ENCODE assay signal across 8 cellular contexts in the genomic region with DNA sequence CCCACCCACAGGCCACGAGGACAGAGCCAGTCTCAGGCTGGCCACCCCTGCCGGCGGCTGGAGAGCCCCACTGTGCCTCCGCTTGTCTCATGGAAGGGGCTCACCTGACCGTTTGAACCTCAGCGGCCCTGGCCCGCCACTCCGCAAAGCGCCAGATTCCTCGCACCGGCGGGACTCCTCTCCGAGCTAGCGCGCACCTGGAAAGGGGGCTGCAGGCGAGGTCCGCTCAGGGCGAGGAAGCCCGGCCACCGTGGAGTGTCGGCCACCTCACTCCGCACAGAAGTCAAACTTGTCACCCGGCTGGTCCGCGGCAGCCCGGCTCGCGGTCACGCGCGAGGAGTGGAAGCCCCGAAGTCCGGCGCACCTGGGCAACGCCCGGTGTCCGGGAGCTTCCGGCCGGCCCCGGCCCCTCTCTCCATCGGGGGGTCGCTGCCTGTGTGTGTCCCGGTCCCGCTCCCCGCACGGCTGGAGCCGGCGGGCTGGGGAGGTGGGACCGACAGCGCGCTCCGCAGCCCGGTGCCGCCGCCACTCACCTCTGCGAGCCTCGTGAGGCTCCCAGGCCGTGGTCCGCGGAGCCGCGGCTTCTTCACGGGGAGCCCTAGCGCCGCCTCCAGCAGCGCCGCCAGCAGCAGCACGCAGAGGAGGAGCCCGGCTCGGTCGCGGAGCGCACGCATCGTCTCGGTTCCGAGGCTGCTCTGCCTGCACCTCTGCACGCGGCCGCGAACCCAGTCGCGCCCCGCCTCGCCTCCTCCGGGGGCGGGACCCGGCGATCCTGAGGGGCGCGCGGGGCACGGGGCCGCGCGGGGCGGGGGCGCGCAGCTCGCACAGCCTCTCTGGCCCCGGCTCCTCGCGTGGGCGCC. TPM values are rescaled to one million over a fixed set of nuclear protein-coding genes. Genes with fewer than 3 reads are reported as not detected.
DNase-seq lines count a peak whose midpoint lies in the region; ATAC-seq and TF ChIP-seq lines count a peak whose summit lies in the region.

ISM2 (minus strand) TSS at position 697 of the 860 bp plus-strand sequence; CDS start at position 674, 23 bp downstream.

- intact Hi-C loops in left lung (cut with DNase I), result no loop called here

- H3K4me1 Mint-ChIP-seq in central memory CD8-positive, alpha-beta T cell, result no peaks in the 10 kb centered on the region

- H3K9ac ChIP-seq in BLaER1 treated with 17β-estradiol and CSF1 and Interleukin-3, amounts not matched to agents 10 nM and 100 nM, result peak within 1 kb of the TSS in 10 of 11 experiments; percentile 9 to 59 (median 48); a peak in 16 of 22 replicates

- peaks cover 0 to 6% (median 4%) of the 10 kb centered on the region in 11 experiments; a peak in 19 of 22 replicates for H3K9me3 ChIP-seq in BLaER1 treated with 17β-estradiol and CSF1 and Interleukin-3, amounts not matched to agents 10 nM and 100 nM (replicated peaks in 1 of 11)
- H3K9me3 ChIP-seq in left lung, result peaks cover 0 to 3% of the 10 kb centered on the region in 2 donors

- H3K4me3 ChIP-seq in BLaER1 treated with 17β-estradiol and CSF1 and Interleukin-3, amounts not matched to agents 10 nM and 100 nM, result peak within 1 kb of the TSS; percentile 53 to 73 (median 64)
- H3K4me3 ChIP-seq in left lung, result peak within 1 kb of the TSS; percentile 25 to 42

- no peak within 1 kb of the TSS for H3K27ac Mint-ChIP-seq in central memory CD8-positive, alpha-beta T cell (ENCODE audit: low read depth)

- peaks cover 42% of the 10 kb centered on the region for H3K27me3 Mint-ChIP-seq in central memory CD8-positive, alpha-beta T cell

- peaks cover 14 to 35% (median 30%) of the 10 kb centered on the region in 10 experiments for H3K4me1 ChIP-seq in BLaER1 treated with 17β-estradiol and CSF1 and Interleukin-3, amounts not matched to agents 10 nM and 100 nM
- H3K4me1 ChIP-seq in left lung, result peaks cover 8 to 17% of the 10 kb centered on the region in 2 donors

- H3K4me2 ChIP-seq in BLaER1 treated with 17β-estradiol and CSF1 and Interleukin-3, amounts not matched to agents 10 nM and 100 nM, result peak within 1 kb of the TSS; percentile 73 to 99 (median 97)

- no peak for TF ChIP-seq CTCF in left lung (IDR thresholded peaks at IDR 0.05)

- H3K27ac ChIP-seq in BLaER1 treated with 17β-estradiol and CSF1 and Interleukin-3, amounts not matched to agents 10 nM and 100 nM, result no peak within 1 kb of the TSS
- H3K27ac ChIP-seq in left lung, result no peak within 1 kb of the TSS

- peak; percentile 52 for DNase-seq in HPDE6-E6E7 (ENCODE audit: extremely low spot score)
- DNase-seq in T1000 (lab: John Stamatoyannopoulos, UW), result peak; percentile 25
- DNase-seq in central memory CD8-positive, alpha-beta T cell (ENCODE audit: low spot score in 2 of 2), result no peak
- DNase-seq in left lung, result peak in 1 of 2 donors; percentile 81
- peak; percentile 35 for DNase-seq in stimulated activated CD4-positive, alpha-beta T cell treated with anti-CD3 and anti-CD28 coated beads, Interleukin-4, amount 100 ng/mL, for 24 hours

- peak within 1 kb of the TSS; percentile 64 for H3K4me3 Mint-ChIP-seq in central memory CD8-positive, alpha-beta T cell

- H3K27me3 ChIP-seq in BLaER1 treated with 17β-estradiol and CSF1 and Interleukin-3, amounts not matched to agents 10 nM and 100 nM, result peaks cover 35 to 54% (median 46%) of the 10 kb centered on the region in 11 experiments
- H3K27me3 ChIP-seq in left lung, result peaks cover 18 to 51% of the 10 kb centered on the region in 2 donors

- H3K36me3 ChIP-seq in BLaER1 treated with 17β-estradiol and CSF1 and Interleukin-3, amounts not matched to agents 10 nM and 100 nM, result peaks cover 0 to 4% (median 0%) of the 10 kb centered on the region in 11 experiments; a peak in 2 of 22 replicates
- no peaks in the 10 kb centered on the region for H3K36me3 ChIP-seq in left lung

- peaks cover 0 to 24% (median 13%) of the 10 kb centered on the region in 11 experiments; a peak in 10 of 22 replicates for H4K20me1 ChIP-seq in BLaER1 treated with 17β-estradiol and CSF1 and Interleukin-3, amounts not matched to agents 10 nM and 100 nM

- H3K36me3 Mint-ChIP-seq in central memory CD8-positive, alpha-beta T cell (ENCODE audit: insufficient read depth), result no peaks in the 10 kb centered on the region

- peaks cover 5% of the 10 kb centered on the region for H3K9me3 Mint-ChIP-seq in central memory CD8-positive, alpha-beta T cell

- ATAC-seq in GM19351 (IDR thresholded peaks at IDR 0.05; ENCODE audit: unreplicated experiment) (peak; percentile 73), left lung (peak; percentile 89), GM18858 (IDR thresholded peaks at IDR 0.05; ENCODE audit: unreplicated experiment) (no peak)
- ATAC-seq in central memory CD8-positive, alpha-beta T cell (replicated peaks; ENCODE audit: extremely low read depth, poor library complexity, severe bottlenecking), result peak; percentile 75

RNA-seq across cellular contexts. Expression of gene ISM2, which starts in this region (rescaled TPM):
- not detected for total RNA-seq in left lung

Comparison
In these comparisons a context has a peak if more than half of its experiments do, and no peak if none do; other contexts are left out.
1. Peak in ATAC-seq and H3K4me3 ChIP-seq in left lung; RNA of the gene not detected or under 1 TPM.
2. DNase-seq: peak in HPDE6-E6E7 (single experiment), T1000 (single experiment) and stimulated activated CD4-positive, alpha-beta T cell treated with anti-CD3 and anti-CD28 coated beads, Interleukin-4, amount 100 ng/mL, for 24 hours (single experiment); none in central memory CD8-positive, alpha-beta T cell (0 of 2).